11 cellular contexts compared by ENCODE assay signal in the genomic region with DNA sequence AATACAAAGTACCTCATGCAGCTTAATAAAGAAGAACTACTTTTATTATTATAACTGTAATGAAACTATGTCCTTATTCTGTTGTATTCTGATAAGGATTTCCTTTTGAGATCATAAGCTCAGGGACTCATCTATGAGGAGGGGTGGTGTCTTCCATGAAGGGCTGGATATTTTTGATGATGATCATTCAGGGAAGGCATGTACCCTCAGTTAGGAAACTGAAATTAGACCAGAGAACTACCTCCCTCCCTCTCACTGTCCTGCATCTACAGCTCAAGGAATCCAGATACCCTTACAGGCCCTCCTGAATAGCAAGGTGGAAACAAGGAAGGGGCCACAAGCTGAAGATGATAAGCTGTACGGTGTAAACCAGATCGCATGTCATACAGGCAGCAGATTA.
DNase-seq lines count a peak whose midpoint lies in the region; ATAC-seq, FAIRE-seq and TF ChIP-seq lines count a peak whose summit lies in the region.
"Had no signal": no experiment of that assay in that cellular context is flagged by ENCODE, and none has a peak within 500 bp of the region (broad histone marks: within the 10 kb centered on the region; RNA-seq: fewer than 3 reads in every experiment).

No MANE protein-coding gene starts in this region.

- no peak overlapping the region for H3K4me3 ChIP-seq in A549
- H3K4me3 ChIP-seq in Loucy (ENCODE audit: low read length, poor library complexity, severe bottlenecking) = no peak overlapping the region
- no peak overlapping the region for H3K4me3 ChIP-seq in duodenal mucosa (ENCODE audit: low read depth in 1 of 2, low read length in 2 of 2)
- H3K4me3 ChIP-seq in parathyroid adenoma (ENCODE audit: low read depth, low read length) = no peak overlapping the region

- 45% methylated on average over 2 of the region's 2 CpGs for WGBS in A549 (ENCODE audit: missing lambda C conversion rate)

- CTCF ChIA-PET in A549 (lab: Yijun Ruan, JAX) = interaction anchor here (0.7 to 1.4 kb wide), 5 partner anchors 9 to 104 kb away, joined by 3 to 6 read pairs (median 3); no protein-coding TSS in a partner anchor

- H3K36me3 ChIP-seq in Loucy (ENCODE audit: insufficient read depth, low read length) = no peaks in the 10 kb centered on the region
- H3K36me3 ChIP-seq in duodenal mucosa (ENCODE audit: control insufficient read depth in 1 of 2, insufficient read depth in 2 of 2, low read length in 2 of 2) = no peaks in the 10 kb centered on the region
- no peaks in the 10 kb centered on the region for H3K36me3 ChIP-seq in parathyroid adenoma (ENCODE audit: control insufficient read depth, insufficient read depth, low read length)

- H3K79me2 ChIP-seq in Loucy (ENCODE audit: insufficient read depth, low read length) (peaks cover 6% of the 10 kb centered on the region; the same call in 1 of the 2 replicates), parathyroid adenoma (no peaks in the 10 kb centered on the region)

- H3K27me3 ChIP-seq in Loucy (ENCODE audit: insufficient read depth, low read length, poor library complexity, severe bottlenecking) = no peaks in the 10 kb centered on the region
- H3K27me3 ChIP-seq in duodenal mucosa (ENCODE audit: control insufficient read depth in 1 of 2, insufficient read depth in 2 of 2, low read length in 2 of 2) = no peaks in the 10 kb centered on the region
- no peaks in the 10 kb centered on the region for H3K27me3 ChIP-seq in parathyroid adenoma (ENCODE audit: control insufficient read depth, insufficient read depth, low read length)

- peak overlapping the region; percentile 59; the same call in 1 of the 2 replicates for H2AFZ ChIP-seq in Loucy (ENCODE audit: low read length)
- peak overlapping the region; percentile 34 for H2AFZ ChIP-seq in parathyroid adenoma

- H3K9ac ChIP-seq in Loucy (ENCODE audit: low read depth, low read length, poor library complexity, severe bottlenecking) (no peak overlapping the region), duodenal mucosa (ENCODE audit: low read depth in 1 of 2, low read length in 2 of 2) (peak overlapping the region; percentile 8 to 26), parathyroid adenoma (no peak overlapping the region)

- no peak for TF ChIP-seq POLR2A in A549 (IDR thresholded peaks at IDR 0.05; ENCODE audit: low read length)

- H3K9me3 ChIP-seq in A549 (no peaks in the 10 kb centered on the region), Loucy (ENCODE audit: insufficient read depth, low read depth, low read length) (no peaks in the 10 kb centered on the region), duodenal mucosa (ENCODE audit: control insufficient read depth in 1 of 2, low read length in 2 of 2) (no peaks in the 10 kb centered on the region), parathyroid adenoma (ENCODE audit: control insufficient read depth, low read length) (no peaks in the 10 kb centered on the region)

- peak overlapping the region; percentile 86 for H3K27ac ChIP-seq in A549
- H3K27ac ChIP-seq in duodenal mucosa (ENCODE audit: low read depth, low read length) = no peak overlapping the region
- no peak overlapping the region for H3K27ac ChIP-seq in parathyroid adenoma

- H3F3A ChIP-seq in Loucy (ENCODE audit: low read depth) = no peaks in the 10 kb centered on the region

- H3K4me2 ChIP-seq in A549 = peak overlapping the region; percentile 83
- no peak overlapping the region for H3K4me2 ChIP-seq in Loucy (ENCODE audit: low read depth, low read length, poor library complexity, severe bottlenecking)
- no peak overlapping the region for H3K4me2 ChIP-seq in parathyroid adenoma (ENCODE audit: low read length)

- POLR2A ChIA-PET in A549 (lab: Yijun Ruan, JAX) = interaction anchor here (1.2 to 2.9 kb wide), 2 partner anchors 101 to 129 kb away, joined by 4 to 38 read pairs; a partner anchor contains a TSS

- H3K4me1 ChIP-seq in A549 (peaks cover 62% of the 10 kb centered on the region), Loucy (ENCODE audit: insufficient read depth, low read length, poor library complexity, severe bottlenecking) (peaks cover 27% of the 10 kb centered on the region), duodenal mucosa (ENCODE audit: control insufficient read depth in 1 of 2, insufficient read depth in 2 of 2, low read length in 2 of 2) (peaks cover 25 to 33% of the 10 kb centered on the region in 2 donors), parathyroid adenoma (peaks cover 2% of the 10 kb centered on the region)

- no peak for TF ChIP-seq EP300 in A549 (IDR thresholded peaks at IDR 0.05)

- no peak for ATAC-seq in A549
- ATAC-seq in HG03097 (IDR thresholded peaks at IDR 0.05; ENCODE audit: low FRiP score, unreplicated experiment) = no peak
- ATAC-seq: activated CD8-positive, alpha-beta T cell treated with anti-CD3 and anti-CD28 coated beads, Interleukin-2, amount 10 ng/mL, durations not matched to agents 7 days and 5 days had no signal

- no peak for FAIRE-seq in A549 (lab: Jason Lieb, UNC)

- TF ChIP-seq CTCF in A549 (IDR thresholded peaks at IDR 0.05) = no peak
- TF ChIP-seq CTCF in Loucy (conservative IDR thresholded peaks at IDR 0.05; ENCODE audit: low read length) = no peak
- TF ChIP-seq CTCF in parathyroid adenoma (IDR thresholded peaks at IDR 0.05) = no peak

- H4K20me1 ChIP-seq in Loucy (ENCODE audit: insufficient read depth, low read length, poor library complexity, severe bottlenecking) = no peaks in the 10 kb centered on the region

- TF ChIP-seq RAD21 in A549 (conservative IDR thresholded peaks at IDR 0.05 in 1 of 2, IDR thresholded peaks at IDR 0.05 in 1 of 2) = no peak

- DNase-seq in A549 (ENCODE audit: low read depth in 1 of 2, low spot score in 1 of 2) (no peak), superior temporal gyrus (ENCODE audit: extremely low spot score) (no peak), NCI-H510A (lab: John Stamatoyannopoulos, UW) (no peak)
- DNase-seq in stimulated activated naive CD4-positive, alpha-beta T cell (lab: John Stamatoyannopoulos, UW) = no peak
- DNase-seq: activated CD8-positive, alpha-beta T cell treated with anti-CD3 and anti-CD28 coated beads, Interleukin-2, amount 10 ng/mL, durations not matched to agents 7 days and 5 days; activated gamma-delta T cell treated with Interleukin-2 at 50 U/mL for 16 hours; SIG-M5 had no signal

- no peaks in the 10 kb centered on the region for H3K9me2 ChIP-seq in Loucy (replicated peaks; ENCODE audit: low read depth, low read length)

TF ChIP-seq in A549, 52 proteins besides CTCF, POLR2A, EP300 and RAD21:
- TF ChIP-seq GATA3 (IDR thresholded peaks at IDR 0.05; ENCODE audit: borderline replicate concordance) (no peak), KDM1A (IDR thresholded peaks at IDR 0.05; ENCODE audit: low read depth) (no peak), MAFK (IDR thresholded peaks at IDR 0.05; ENCODE audit: partially characterized antibody) (no peak), ZC3H11A (IDR thresholded peaks at IDR 0.05) (no peak), FOSL2 (IDR thresholded peaks at IDR 0.05) (no peak), FOSL2 (CRISPR knock-in tag; IDR thresholded peaks at IDR 0.05) (no peak)

Comparison
In these comparisons a context has a peak if more than half of its experiments do, and no peak if none do; other contexts are left out.
1. H3K27ac ChIP-seq: peak in A549 (2 of 2); none in duodenal mucosa (single experiment) and parathyroid adenoma (single experiment).
2. H3K9ac ChIP-seq: peak in duodenal mucosa (2 of 2); none in Loucy (single experiment) and parathyroid adenoma (single experiment).